In the genomic region with DNA sequence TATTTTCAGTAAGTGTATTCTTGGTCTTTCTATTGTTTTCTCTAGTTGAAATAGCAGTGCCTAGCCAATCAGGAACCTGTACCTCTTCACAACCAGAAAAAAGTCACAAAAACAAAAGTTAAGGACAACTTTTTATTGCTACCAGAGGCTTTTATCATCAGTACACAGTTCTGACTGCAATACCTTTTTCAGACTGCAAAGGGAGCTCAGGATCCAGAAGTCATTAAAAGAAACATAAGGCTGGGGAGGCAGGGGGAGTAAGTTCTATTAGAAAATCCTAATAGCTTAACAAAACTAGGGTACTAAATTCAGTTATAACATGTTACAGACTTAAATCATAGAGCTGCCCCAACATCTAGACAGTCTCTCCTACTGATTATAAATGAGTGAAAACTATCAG, we compare ENCODE assay signal across 9 cellular contexts. TPM values are rescaled to one million over a fixed set of nuclear protein-coding genes. Genes with fewer than 3 reads are reported as not detected.
DNase-seq lines count a peak whose midpoint lies in the region; ATAC-seq, FAIRE-seq and TF ChIP-seq lines count a peak whose summit lies in the region.
"Had no signal": no experiment of that assay in that cellular context is flagged by ENCODE, and none has a peak within 500 bp of the region (broad histone marks: within the 10 kb centered on the region; RNA-seq: fewer than 3 reads in every experiment).

No MANE protein-coding gene starts in this region.

- intact Hi-C loops in ascending aorta (cut with DNase I) (loop anchor here (2.0 kb wide), 1 partner anchor 156 kb away; no protein-coding TSS in a partner anchor), kidney (cut with DNase I) (no loop called here)

- ATAC-seq in HG03354 (IDR thresholded peaks at IDR 0.05; ENCODE audit: poor library complexity, severe bottlenecking, unreplicated experiment): peak; percentile 59
- peak; percentile 50 for ATAC-seq in memory B cell (ENCODE audit: low read depth)

- H3K4me3 Mint-ChIP-seq in memory B cell: no peak overlapping the region

- TF ChIP-seq CTCF in ascending aorta (IDR thresholded peaks at IDR 0.05): peak in 2 of 3 experiments; percentile 35 to 39
- no peak for TF ChIP-seq CTCF in kidney (IDR thresholded peaks at IDR 0.05; ENCODE audit: borderline replicate concordance, extremely low read depth, insufficient read depth)

- H3K27me3 ChIP-seq in ascending aorta: no peaks in the 10 kb centered on the region

- DNase-seq in CD1c-positive myeloid dendritic cell (ENCODE audit: extremely low spot score) (peak; percentile 16), ascending aorta (ENCODE audit: low spot score in 2 of 2) (no peak), memory B cell (ENCODE audit: low spot score in 2 of 2) (no peak), kidney (no peak)
- no peak for DNase-seq in activated CD4-positive, alpha-beta T cell treated with anti-CD3 and anti-CD28 coated beads, Interleukin-2, amount 50 U/mL, for 1 hour
- no peak for DNase-seq in stimulated activated CD4-positive, alpha-beta T cell treated with anti-CD3 and anti-CD28 coated beads, Interleukin-15, amount 100 ng/mL, for 24 hours
- no peak for DNase-seq in activated CD4-positive, alpha-beta T cell treated with anti-CD3 and anti-CD28 coated beads for 48 hours

- no peaks in the 10 kb centered on the region for H3K9me3 ChIP-seq in ascending aorta
- no peaks in the 10 kb centered on the region for H3K9me3 ChIP-seq in kidney (ENCODE audit: control insufficient read depth in 1 of 2, low read length in 2 of 2)

- H3K4me1 ChIP-seq in ascending aorta: peaks cover 0 to 11% of the 10 kb centered on the region in 2 donors
- no peaks in the 10 kb centered on the region for H3K4me1 ChIP-seq in kidney (ENCODE audit: control insufficient read depth in 1 of 2, insufficient read depth in 1 of 2, low read depth in 1 of 2, low read length in 2 of 2)

- H3K9ac ChIP-seq in kidney (ENCODE audit: low read length in 2 of 2): no peak overlapping the region

- FAIRE-seq in kidney (lab: Jason Lieb, UNC): no peak
- FAIRE-seq: TTC549 had no signal

- no peaks in the 10 kb centered on the region for H3K4me1 Mint-ChIP-seq in memory B cell

- H3K27ac ChIP-seq in ascending aorta: no peak overlapping the region
- H3K27ac ChIP-seq in kidney (ENCODE audit: low read depth in 2 of 2, low read length in 2 of 2): no peak overlapping the region

- H3K4me3 ChIP-seq in ascending aorta (no peak overlapping the region), kidney (ENCODE audit: low read length in 2 of 2) (no peak overlapping the region)

- peak overlapping the region; percentile 79 for H3K27ac Mint-ChIP-seq in memory B cell

- H3K36me3 ChIP-seq in ascending aorta: peaks cover 27 to 43% of the 10 kb centered on the region in 2 donors
- H3K36me3 ChIP-seq in kidney (ENCODE audit: control insufficient read depth in 1 of 2, insufficient read depth in 2 of 2, low read length in 2 of 2): peaks cover 9 to 20% of the 10 kb centered on the region in 2 donors

- peaks cover 23% of the 10 kb centered on the region for H3K36me3 Mint-ChIP-seq in memory B cell

- no peaks in the 10 kb centered on the region for H3K27me3 Mint-ChIP-seq in memory B cell

- no peaks in the 10 kb centered on the region for H3K9me3 Mint-ChIP-seq in memory B cell

RNA-seq across cellular contexts. Expression of a gene that starts 28.8 kb away (rescaled TPM):
- total RNA-seq in ascending aorta (140 TPM), kidney (314 TPM)
- polyA plus RNA-seq in kidney (ENCODE audit: insufficient read depth, low read depth, low replicate concordance): 172 TPM
